8 cellular contexts compared by ENCODE assay signal in genomic region chr16:28491970-28492474, GRCh38. TPM values are rescaled to one million over a fixed set of nuclear protein-coding genes. Genes with fewer than 3 reads are reported as not detected.
DNase-seq lines count a peak whose midpoint lies in the region; ATAC-seq and TF ChIP-seq lines count a peak whose summit lies in the region.

Gene CLN3, minus strand, starts transcription at chr16:28492074. Its CDS starts 315 bp downstream, at chr16:28491759.

- H3K36me3 ChIP-seq in esophagus (ENCODE audit: control insufficient read depth in 2 of 2, insufficient read depth in 2 of 2, low read length in 1 of 2) (peaks cover 0 to 13% of the 10 kb centered on the region in 2 donors), mucosa of rectum (ENCODE audit: control insufficient read depth in 2 of 2, insufficient read depth in 2 of 2, low read length in 2 of 2) (peaks cover 17 to 19% of the 10 kb centered on the region in 2 donors)

- ATAC-seq in GM21619 (IDR thresholded peaks at IDR 0.05; ENCODE audit: unreplicated experiment) = peak; percentile 63

- peaks cover 32% of the 10 kb centered on the region for H3K36me3 Mint-ChIP-seq in activated T-cell treated with anti-CD3 and anti-CD28 coated beads, Interleukin-2, amount 50 U/mL, for 24 hours (ENCODE audit: low read depth)

- peak within 1 kb of the TSS; percentile 96 to 97 for H3K9ac ChIP-seq in mucosa of rectum (ENCODE audit: low read depth in 1 of 2, low read length in 2 of 2)

- peak within 1 kb of the TSS; percentile 100 for H3K27ac Mint-ChIP-seq in activated T-cell treated with anti-CD3 and anti-CD28 coated beads, Interleukin-2, amount 50 U/mL, for 24 hours

- H3K4me1 Mint-ChIP-seq in activated T-cell treated with anti-CD3 and anti-CD28 coated beads, Interleukin-2, amount 50 U/mL, for 24 hours (ENCODE audit: low read depth) = peaks cover 66% of the 10 kb centered on the region

- no peaks in the 10 kb centered on the region for H3K9me3 ChIP-seq in esophagus (ENCODE audit: control insufficient read depth in 2 of 2, insufficient read depth in 1 of 2, low read depth in 1 of 2, low read length in 1 of 2)
- H3K9me3 ChIP-seq in mucosa of rectum (ENCODE audit: control insufficient read depth in 2 of 2, low read length in 2 of 2) = no peaks in the 10 kb centered on the region

- peak within 1 kb of the TSS; percentile 88 to 96 for H3K4me3 ChIP-seq in esophagus (ENCODE audit: low read depth in 1 of 2, low read length in 2 of 2)
- H3K4me3 ChIP-seq in mucosa of rectum (ENCODE audit: low read length in 2 of 2) = peak within 1 kb of the TSS; percentile 92 to 94

- peak within 1 kb of the TSS; percentile 93 for H3K4me3 Mint-ChIP-seq in activated T-cell treated with anti-CD3 and anti-CD28 coated beads, Interleukin-2, amount 50 U/mL, for 24 hours

- H3K9me3 Mint-ChIP-seq in activated T-cell treated with anti-CD3 and anti-CD28 coated beads, Interleukin-2, amount 50 U/mL, for 24 hours = no peaks in the 10 kb centered on the region

- DNase-seq in DMS153 (lab: John Stamatoyannopoulos, UW) (peak; percentile 89), KG1 (lab: John Stamatoyannopoulos, UW) (peak; percentile 85)
- DNase-seq in activated T-cell treated with anti-CD3 and anti-CD28 coated beads, Interleukin-2, amount 50 U/mL, for 24 hours = peak; percentile 91
- peak; percentile 71 to 80 for DNase-seq in stimulated activated CD8-positive, alpha-beta memory T cell treated with anti-CD3 and anti-CD28 coated beads, Interleukin-4, amount 100 ng/mL, for 4 hours (ENCODE audit: low read depth in 2 of 2, low spot score in 1 of 2)

- WGBS in esophagus, 2 donors = 0% methylated on average over 21 of the region's 21 CpGs

- H3K27me3 Mint-ChIP-seq in activated T-cell treated with anti-CD3 and anti-CD28 coated beads, Interleukin-2, amount 50 U/mL, for 24 hours = no peaks in the 10 kb centered on the region

- H3K27ac ChIP-seq in esophagus (ENCODE audit: low read depth in 2 of 2, low read length in 1 of 2) (peak within 1 kb of the TSS; percentile 96 to 99), mucosa of rectum (ENCODE audit: low read depth in 2 of 2, low read length in 2 of 2) (peak within 1 kb of the TSS; percentile 94 to 95)

- H3K4me1 ChIP-seq in esophagus (ENCODE audit: control insufficient read depth in 2 of 2, insufficient read depth in 2 of 2, low read length in 1 of 2) = no peaks in the 10 kb centered on the region
- peaks cover 29 to 36% of the 10 kb centered on the region in 2 donors for H3K4me1 ChIP-seq in mucosa of rectum (ENCODE audit: control insufficient read depth in 2 of 2, insufficient read depth in 2 of 2, low read length in 2 of 2)

- H3K27me3 ChIP-seq in esophagus (ENCODE audit: control insufficient read depth in 1 of 2, insufficient read depth in 2 of 2, low read length in 2 of 2) = no peaks in the 10 kb centered on the region
- no peaks in the 10 kb centered on the region for H3K27me3 ChIP-seq in mucosa of rectum (ENCODE audit: control insufficient read depth in 2 of 2, insufficient read depth in 2 of 2, low read length in 2 of 2)

TF ChIP-seq in PFSK-1, 5 proteins besides CTCF, POLR2A, EP300 and RAD21:
- 0 out of 2 replicates have a peak, but pooled peaks have one; percentile 53 for TF ChIP-seq POLR2AphosphoS5 (IDR thresholded peaks at IDR 0.05; ENCODE audit: low read depth, low read length)
- TF ChIP-seq REST (IDR thresholded peaks at IDR 0.05; ENCODE audit: insufficient read depth in 1 of 2, low read depth in 2 of 2, low read length in 2 of 2) = 0 out of 4 replicates have a peak, but pooled peaks of 1 of the 2 experiments have one; percentile 27
- TF ChIP-seq TAF1 (IDR thresholded peaks at IDR 0.05; ENCODE audit: borderline replicate concordance, insufficient read depth, low read length) = peak; percentile 13; the same call in 1 of the 2 replicates
- peak; percentile 75; the same call in 1 of the 2 replicates for TF ChIP-seq SIN3A (IDR thresholded peaks at IDR 0.05; ENCODE audit: borderline replicate concordance, insufficient read depth, low read length)
- TF ChIP-seq FOXP2 (optimal IDR thresholded peaks at IDR 0.05; ENCODE audit: borderline replicate concordance, extremely low read depth, extremely low read length, insufficient read depth) = no peak
TF ChIP-seq in PFSK-1: peak in this region for 4.

RNA-seq across cellular contexts. Expression of gene CLN3, which starts in this region (rescaled TPM):
- polyA plus RNA-seq in PFSK-1 (2012; ENCODE audit: insufficient read length, low read depth) = 37.3 TPM
- polyA plus RNA-seq in esophagus = 10 to 100 TPM; 14.9 to 19.3 TPM

Comparison
In these comparisons a context has a peak if more than half of its experiments do, and no peak if none do; other contexts are left out.
1. Peak in every context shown above with its lines: DNase-seq, ATAC-seq, H3K4me3 ChIP-seq and H3K27ac ChIP-seq.